In the genomic region with DNA sequence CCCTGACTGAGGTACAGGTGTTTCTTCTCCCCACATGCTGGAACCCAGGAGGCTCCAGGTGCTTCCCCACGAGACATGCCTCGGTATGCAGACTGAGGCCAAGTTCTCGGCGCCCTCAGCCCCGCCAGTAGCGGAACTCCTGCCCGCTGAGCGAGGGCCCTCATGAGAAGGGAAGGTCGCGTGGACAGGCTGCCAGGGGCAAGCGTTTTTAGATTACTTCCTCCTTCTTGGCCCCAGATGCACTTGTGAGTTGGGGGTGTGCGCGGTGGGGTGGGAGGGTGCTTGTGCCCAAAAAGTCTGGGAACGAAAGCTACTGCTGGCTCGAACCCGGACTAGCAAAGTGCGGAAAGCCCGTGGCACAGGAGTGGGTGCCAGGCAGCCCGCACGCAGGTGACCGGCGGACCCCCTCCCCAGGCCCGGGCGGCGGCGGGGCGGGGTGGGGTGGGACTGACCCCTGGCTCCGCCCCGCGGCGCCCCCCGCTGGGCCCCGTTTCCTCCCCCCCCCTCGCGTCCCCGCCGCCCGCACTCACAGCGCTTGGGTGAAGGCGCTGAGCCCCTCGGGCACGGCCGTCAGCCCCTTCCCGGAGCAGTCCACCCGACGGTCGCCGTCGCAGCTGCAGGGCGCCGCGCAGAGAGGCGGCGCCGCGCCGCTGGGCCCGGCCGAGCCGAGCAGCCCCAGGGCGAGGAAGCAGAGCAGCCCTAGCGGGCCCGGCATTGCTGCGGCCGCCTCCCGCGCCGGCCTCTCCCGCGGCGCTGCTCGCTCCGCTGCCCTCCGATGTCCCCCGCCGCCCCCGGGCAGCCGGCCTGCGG, we compare ENCODE assay signal across 8 cellular contexts. TPM values are rescaled to one million over a fixed set of nuclear protein-coding genes. Genes with fewer than 3 reads are reported as not detected.
DNase-seq lines count a peak whose midpoint lies in the region; ATAC-seq and TF ChIP-seq lines count a peak whose summit lies in the region.

No MANE protein-coding gene starts in this region.

- H3K36me3 ChIP-seq in endodermal cell (ENCODE audit: control insufficient read depth, insufficient read depth, low read length) (no peaks in the 10 kb centered on the region), testis (ENCODE audit: low read depth, missing control alignments) (no peaks in the 10 kb centered on the region)

- H3K4me3 Mint-ChIP-seq in endodermal cell: peak overlapping the region; percentile 73

- no peaks in the 10 kb centered on the region for H3K9me3 Mint-ChIP-seq in endodermal cell

- peak; percentile 28 for DNase-seq in EH (ENCODE audit: low read depth)
- peak; percentile 63 for DNase-seq in GM20000 (ENCODE audit: low spot score)
- peak; percentile 88 for DNase-seq in endodermal cell
- peak; percentile 53 for DNase-seq in midbrain (lab: John Stamatoyannopoulos, UW)
- peak; percentile 32 for DNase-seq in testis
- DNase-seq in DMS114 treated with DMSO at 0.1 percent for 48 hours (lab: John Stamatoyannopoulos, UW; ENCODE audit: unreplicated experiment): no peak

- H3K9me3 ChIP-seq in endodermal cell (ENCODE audit: control insufficient read depth, low read length) (no peaks in the 10 kb centered on the region), testis (no peaks in the 10 kb centered on the region)

- H3K27ac ChIP-seq in endodermal cell (ENCODE audit: low read depth, low read length) (peak overlapping the region; percentile 57), testis (peak overlapping the region; percentile 82 to 95)

- peaks cover 5% of the 10 kb centered on the region for H3K36me3 Mint-ChIP-seq in endodermal cell (ENCODE audit: low read depth)

- WGBS in endodermal cell (ENCODE audit: insufficient coverage in 1 of 2, insufficient read length in 1 of 2), 2 experiments: 0% methylated on average over 27 to 79 of the region's 79 CpGs
- WGBS in testis, 2 donors: 0 to 1% methylated on average over 5 to 47 of the region's 79 CpGs

- peak overlapping the region; percentile 67 for H3K4me3 ChIP-seq in WI38 (ENCODE audit: low read depth, low read length)
- peak overlapping the region; percentile 89 for H3K4me3 ChIP-seq in endodermal cell (ENCODE audit: low read length)
- H3K4me3 ChIP-seq in testis: peak overlapping the region; percentile 83 to 88

- TF ChIP-seq CTCF in GM20000 (IDR thresholded peaks at IDR 0.05; ENCODE audit: extremely low read depth, missing control alignments) (no peak), WI38 (IDR thresholded peaks at IDR 0.05; ENCODE audit: low read depth, low read length) (no peak), endodermal cell (conservative IDR thresholded peaks at IDR 0.05) (no peak), testis (IDR thresholded peaks at IDR 0.05) (no peak)

- TF ChIP-seq POLR2A in testis (IDR thresholded peaks at IDR 0.05): no peak

- peaks cover 9% of the 10 kb centered on the region for H3K4me1 ChIP-seq in endodermal cell (ENCODE audit: control insufficient read depth, insufficient read depth, low read length)
- peaks cover 17% of the 10 kb centered on the region for H3K4me1 ChIP-seq in testis

- H3K27me3 ChIP-seq in endodermal cell (ENCODE audit: control insufficient read depth, insufficient read depth, low read length, poor library complexity, severe bottlenecking): no peaks in the 10 kb centered on the region
- H3K27me3 ChIP-seq in testis: no peaks in the 10 kb centered on the region

- H3K27me3 Mint-ChIP-seq in endodermal cell (ENCODE audit: insufficient read depth): no peaks in the 10 kb centered on the region

- H3K9ac ChIP-seq in endodermal cell (ENCODE audit: extremely low read depth, low read length, poor library complexity, severe bottlenecking): peak overlapping the region; percentile 77

- peak; percentile 16 for ATAC-seq in HG03565 (IDR thresholded peaks at IDR 0.05; ENCODE audit: unreplicated experiment)

- H3K4me1 Mint-ChIP-seq in endodermal cell: peaks cover 38% of the 10 kb centered on the region

- H3K27ac Mint-ChIP-seq in endodermal cell: peak overlapping the region; percentile 13

- intact Hi-C loops in testis (cut with DNase I; ENCODE audit: low total_unique reads): no loop called here

RNA-seq across cellular contexts. Expression of a gene that starts 0.8 kb away (rescaled TPM):
- total RNA-seq in endodermal cell (10 to 100 TPM; 73.7 to 75.6 TPM), testis (100 to 1,000 TPM in 1 of 2 donors, 10 to 100 TPM in 1; 95.9 to 120 TPM)
- polyA plus RNA-seq in endodermal cell (2013, experiment 1 of 2): 58.3 TPM
- 53.9 TPM for polyA plus RNA-seq in endodermal cell (2013, experiment 2 of 2)
- 33.0 TPM for polyA plus RNA-seq in testis (ENCODE audit: insufficient read depth, low read depth, low replicate concordance)

RNA-seq across cellular contexts. Expression of a gene that starts 34.8 kb away (rescaled TPM):
- total RNA-seq in endodermal cell (10 to 100 TPM; 28.3 to 39.6 TPM), testis (10 to 100 TPM; 21.0 to 23.1 TPM)
- 18.2 TPM for polyA plus RNA-seq in endodermal cell (2013, experiment 1 of 2)
- 18.9 TPM for polyA plus RNA-seq in endodermal cell (2013, experiment 2 of 2)
- polyA plus RNA-seq in testis (ENCODE audit: insufficient read depth, low read depth, low replicate concordance): 6.9 TPM
